In the genomic region with DNA sequence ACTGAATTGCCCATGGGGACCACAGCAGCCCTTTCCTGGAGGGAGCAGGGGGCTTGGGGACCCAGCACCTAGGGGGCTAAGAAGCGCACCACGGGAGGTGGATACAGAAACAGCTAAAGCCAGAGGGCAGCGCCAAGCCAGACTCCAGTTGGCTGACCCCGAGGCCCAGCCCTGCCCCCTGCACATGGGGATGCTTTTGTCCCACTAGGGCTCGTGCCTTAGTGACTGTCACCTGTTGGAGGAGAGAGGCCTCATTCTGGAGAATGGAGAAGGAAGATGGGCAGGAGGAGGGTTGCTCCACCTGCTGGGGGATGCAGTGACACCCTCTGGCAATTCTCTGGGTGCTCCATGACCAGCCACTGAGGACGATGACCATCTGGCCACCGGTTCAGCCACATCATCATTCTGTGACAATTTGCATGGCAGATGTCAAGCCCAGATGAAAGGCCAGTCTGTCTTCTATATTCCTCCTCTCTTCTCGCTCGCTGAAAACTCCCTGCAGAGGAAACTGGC, we compare ENCODE assay signal across 15 cellular contexts.
A peak's percentile ranks its signal among the peaks of the same experiment; 100 is the strongest.
DNase-seq lines count a peak whose midpoint lies in the region; ATAC-seq and TF ChIP-seq lines count a peak whose summit lies in the region.
"Had no signal": no experiment of that assay in that cellular context is flagged by ENCODE, and none has a peak within 500 bp of the region (broad histone marks: within the 10 kb centered on the region; RNA-seq: fewer than 3 reads in every experiment).

No MANE protein-coding gene starts in this region.

- TF ChIP-seq CTCF in esophagus muscularis mucosa (IDR thresholded peaks at IDR 0.05) (peak in 2 of 3 experiments; percentile 22 to 31), psoas muscle (IDR thresholded peaks at IDR 0.05) (peak; percentile 26)

- H3K9me3 ChIP-seq in esophagus muscularis mucosa (no peaks in the 10 kb centered on the region), psoas muscle (no peaks in the 10 kb centered on the region)
- no peaks in the 10 kb centered on the region for H3K9me3 ChIP-seq in CD8-positive, alpha-beta memory T cell (ENCODE audit: low read length)
- H3K9me3 ChIP-seq: vagina had no signal

- CTCF ChIA-PET in CD8-positive, alpha-beta memory T cell (lab: Charles Lee) = no interaction called here

- H3K36me3 Mint-ChIP-seq in activated naive CD8-positive, alpha-beta T cell treated with anti-CD3 and anti-CD28 coated beads, Interleukin-2, amount 50 U/mL, for 24 hours (ENCODE audit: low read depth) = no peaks in the 10 kb centered on the region
- no peaks in the 10 kb centered on the region for H3K36me3 Mint-ChIP-seq in activated naive CD8-positive, alpha-beta T cell treated with anti-CD3 and anti-CD28 coated beads for 36 hours
- no peaks in the 10 kb centered on the region for H3K36me3 Mint-ChIP-seq in CD8-positive, alpha-beta memory T cell

- intact Hi-C loops in esophagus muscularis mucosa (cut with DNase I) = no loop called here
- intact Hi-C loops in psoas muscle (cut with DNase I) = loop anchor here in 1 of 2 donors (10.0 kb wide), 2 partner anchors 151 to 691 kb away; no protein-coding TSS in a partner anchor

- H3K27me3 ChIP-seq in esophagus muscularis mucosa (no peaks in the 10 kb centered on the region), psoas muscle (ENCODE audit: insufficient read depth in 3 of 3, low read length in 2 of 3) (peaks cover 0 to 1% (median 0%) of the 10 kb centered on the region in 3 donors)
- no peaks in the 10 kb centered on the region for H3K27me3 ChIP-seq in CD8-positive, alpha-beta memory T cell (ENCODE audit: insufficient read depth, low read length, poor library complexity, severe bottlenecking)
- H3K27me3 ChIP-seq: vagina had no signal

- H3K4me1 ChIP-seq in esophagus muscularis mucosa = peaks cover 65 to 67% (median 66%) of the 10 kb centered on the region in 4 donors
- H3K4me1 ChIP-seq in psoas muscle = peaks cover 7% of the 10 kb centered on the region
- H3K4me1 ChIP-seq in CD8-positive, alpha-beta memory T cell (ENCODE audit: insufficient read depth, low read length) = peaks cover 22% of the 10 kb centered on the region

- TF ChIP-seq POLR2A in esophagus muscularis mucosa (IDR thresholded peaks at IDR 0.05; ENCODE audit: low read depth) = no peak

- H3K4me1 Mint-ChIP-seq in activated naive CD8-positive, alpha-beta T cell treated with anti-CD3 and anti-CD28 coated beads, Interleukin-2, amount 50 U/mL, for 24 hours = peaks cover 72% of the 10 kb centered on the region
- peaks cover 65% of the 10 kb centered on the region for H3K4me1 Mint-ChIP-seq in activated naive CD8-positive, alpha-beta T cell treated with anti-CD3 and anti-CD28 coated beads for 36 hours
- H3K4me1 Mint-ChIP-seq in CD8-positive, alpha-beta memory T cell = peaks cover 21 to 45% (median 25%) of the 10 kb centered on the region in 3 donors

- peak overlapping the region; percentile 31 for H3K27ac Mint-ChIP-seq in activated naive CD8-positive, alpha-beta T cell treated with anti-CD3 and anti-CD28 coated beads, Interleukin-2, amount 50 U/mL, for 24 hours
- no peak overlapping the region for H3K27ac Mint-ChIP-seq in activated naive CD8-positive, alpha-beta T cell treated with anti-CD3 and anti-CD28 coated beads for 36 hours
- H3K27ac Mint-ChIP-seq in CD8-positive, alpha-beta memory T cell = peak overlapping the region in 1 of 8 donors; percentile 77
- H3K27ac Mint-ChIP-seq: activated T-helper 1 cell treated with anti-CD3 and anti-CD28 coated beads, Interleukin-12 subunit alpha, Interleukin-12 subunit beta, Interleukin-2, Interleukin-4 antibody, amounts not matched to agents 30 ng/mL and 10 ng/mL and 1 ng/mL, durations not matched to agents 14 hours and 24 hours and 36 hours had no signal

- POLR2A ChIA-PET in CD8-positive, alpha-beta memory T cell (lab: Charles Lee) = interaction anchor here (0.6 kb wide), 1 partner anchor 514 kb away, joined by 3 read pairs; no protein-coding TSS in a partner anchor

- no peak for DNase-seq in activated naive CD8-positive, alpha-beta T cell treated with anti-CD3 and anti-CD28 coated beads, Interleukin-2, amount 50 U/mL, for 24 hours
- no peak for DNase-seq in activated naive CD8-positive, alpha-beta T cell treated with anti-CD3 and anti-CD28 coated beads for 36 hours
- peak; percentile 76 to 87 for DNase-seq in NCI-H524 (lab: John Stamatoyannopoulos, UW)
- no peak for DNase-seq in esophagus muscularis mucosa (ENCODE audit: extremely low spot score)
- no peak for DNase-seq in psoas muscle
- DNase-seq in hepatic stellate cell (ENCODE audit: low spot score) = no peak
- DNase-seq in CD8-positive, alpha-beta memory T cell = no peak
- DNase-seq: activated CD4-positive, alpha-beta T cell treated with anti-CD3 and anti-CD28 coated beads for 1 hour; caudate nucleus; NCI-H69; stimulated activated CD4-positive, alpha-beta T cell treated with anti-CD3 and anti-CD28 coated beads, Interleukin-12 subunit alpha, Interleukin-12 subunit beta, amount 100 ng/mL, for 4 hours had no signal

- H3K27ac ChIP-seq in esophagus muscularis mucosa (replicated peaks in 1 of 4) (no peak overlapping the region), psoas muscle (no peak overlapping the region)
- H3K27ac ChIP-seq in CD8-positive, alpha-beta memory T cell (ENCODE audit: low read depth, low read length) = no peak overlapping the region
- H3K27ac ChIP-seq: SK-N-MC, vagina had no signal

- peaks cover 23% of the 10 kb centered on the region for H3K27me3 Mint-ChIP-seq in activated naive CD8-positive, alpha-beta T cell treated with anti-CD3 and anti-CD28 coated beads, Interleukin-2, amount 50 U/mL, for 24 hours
- peaks cover 10% of the 10 kb centered on the region for H3K27me3 Mint-ChIP-seq in activated naive CD8-positive, alpha-beta T cell treated with anti-CD3 and anti-CD28 coated beads for 36 hours
- H3K27me3 Mint-ChIP-seq in CD8-positive, alpha-beta memory T cell = peaks cover 4 to 12% of the 10 kb centered on the region in 2 donors

- no peaks in the 10 kb centered on the region for H3K9me3 Mint-ChIP-seq in activated naive CD8-positive, alpha-beta T cell treated with anti-CD3 and anti-CD28 coated beads, Interleukin-2, amount 50 U/mL, for 24 hours
- H3K9me3 Mint-ChIP-seq in activated naive CD8-positive, alpha-beta T cell treated with anti-CD3 and anti-CD28 coated beads for 36 hours = no peaks in the 10 kb centered on the region
- H3K9me3 Mint-ChIP-seq in CD8-positive, alpha-beta memory T cell = no peaks in the 10 kb centered on the region
- H3K9me3 Mint-ChIP-seq: activated T-helper 1 cell treated with anti-CD3 and anti-CD28 coated beads, Interleukin-12 subunit alpha, Interleukin-12 subunit beta, Interleukin-2, Interleukin-4 antibody, amounts not matched to agents 30 ng/mL and 10 ng/mL and 1 ng/mL, durations not matched to agents 14 hours and 24 hours and 36 hours had no signal

- no peak for ATAC-seq in activated naive CD8-positive, alpha-beta T cell treated with anti-CD3 and anti-CD28 coated beads, Interleukin-2, amount 50 U/mL, for 24 hours
- ATAC-seq in psoas muscle (peak; percentile 19 to 51 (median 38)), GM21367 (IDR thresholded peaks at IDR 0.05; ENCODE audit: unreplicated experiment) (no peak)

- H3K4me3 ChIP-seq in esophagus muscularis mucosa = no peak overlapping the region
- no peak overlapping the region for H3K4me3 ChIP-seq in psoas muscle
- H3K4me3 ChIP-seq in CD8-positive, alpha-beta memory T cell (ENCODE audit: low read length) = no peak overlapping the region
- H3K4me3 ChIP-seq: SK-N-MC, vagina had no signal

- TF ChIP-seq EP300 in esophagus muscularis mucosa (IDR thresholded peaks at IDR 0.05) = no peak

- WGBS in esophagus muscularis mucosa = 97% methylated on average over 8 of the region's 9 CpGs
- WGBS in psoas muscle, 3 donors = 72 to 78% (median 75%) methylated on average over 9 of the region's 9 CpGs

- H3K36me3 ChIP-seq in esophagus muscularis mucosa (no peaks in the 10 kb centered on the region), psoas muscle (ENCODE audit: insufficient read depth in 1 of 2, low read depth in 1 of 2) (no peaks in the 10 kb centered on the region)
- H3K36me3 ChIP-seq in CD8-positive, alpha-beta memory T cell (ENCODE audit: insufficient read depth, low read length) = no peaks in the 10 kb centered on the region
- H3K36me3 ChIP-seq: vagina had no signal

- H3K4me3 Mint-ChIP-seq in activated naive CD8-positive, alpha-beta T cell treated with anti-CD3 and anti-CD28 coated beads, Interleukin-2, amount 50 U/mL, for 24 hours = no peak overlapping the region
- no peak overlapping the region for H3K4me3 Mint-ChIP-seq in activated naive CD8-positive, alpha-beta T cell treated with anti-CD3 and anti-CD28 coated beads for 36 hours
- no peak overlapping the region for H3K4me3 Mint-ChIP-seq in CD8-positive, alpha-beta memory T cell
- H3K4me3 Mint-ChIP-seq: activated T-helper 1 cell treated with anti-CD3 and anti-CD28 coated beads, Interleukin-12 subunit alpha, Interleukin-12 subunit beta, Interleukin-2, Interleukin-4 antibody, amounts not matched to agents 30 ng/mL and 10 ng/mL and 1 ng/mL, durations not matched to agents 14 hours and 24 hours and 36 hours had no signal

Comparison
In these comparisons a context has a peak if more than half of its experiments do, and no peak if none do; other contexts are left out.
1. ATAC-seq: peak in psoas muscle (4 of 4); none in activated naive CD8-positive, alpha-beta T cell treated with anti-CD3 and anti-CD28 coated beads, Interleukin-2, amount 50 U/mL, for 24 hours (single experiment) and GM21367 (single experiment).
2. DNase-seq: peak in NCI-H524 (2 of 2); none in activated naive CD8-positive, alpha-beta T cell treated with anti-CD3 and anti-CD28 coated beads, Interleukin-2, amount 50 U/mL, for 24 hours (single experiment), activated naive CD8-positive, alpha-beta T cell treated with anti-CD3 and anti-CD28 coated beads for 36 hours (single experiment), esophagus muscularis mucosa (single experiment), psoas muscle (0 of 2), hepatic stellate cell (single experiment) and CD8-positive, alpha-beta memory T cell (0 of 5).